In the genomic region with DNA sequence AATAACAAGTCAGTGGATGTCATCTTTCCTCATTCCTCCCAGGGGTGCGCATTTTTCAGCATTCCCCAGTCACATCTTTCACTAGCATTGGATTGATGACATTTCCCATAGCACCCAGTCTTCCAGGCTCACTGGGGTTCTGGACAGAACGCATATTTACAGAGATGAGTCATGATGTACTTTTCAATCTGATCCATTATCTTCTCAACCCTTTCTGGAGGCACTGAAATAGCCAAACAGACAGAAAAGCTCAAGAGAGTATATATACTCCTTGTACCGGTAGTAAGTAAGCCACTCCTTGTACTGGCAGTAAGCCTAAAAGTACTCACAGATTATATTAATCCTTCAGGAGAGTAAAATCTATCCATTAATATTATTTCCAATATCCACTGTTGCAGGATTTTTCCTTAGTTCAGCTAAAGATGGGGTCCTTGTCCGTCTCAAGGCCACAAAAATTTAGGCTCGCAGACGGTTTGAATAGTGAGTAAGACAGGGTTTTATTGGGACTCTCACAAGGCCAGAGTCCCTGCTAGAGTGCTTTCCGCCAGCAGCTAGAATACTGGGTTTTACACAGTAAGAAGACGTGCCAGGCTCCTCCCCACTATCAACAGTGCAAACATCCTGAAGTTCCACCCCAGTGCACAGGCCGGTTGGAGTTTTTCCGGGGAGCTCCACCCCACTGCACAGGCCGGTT, we compare ENCODE assay signal across 8 cellular contexts.
DNase-seq lines count a peak whose midpoint lies in the region; ATAC-seq and TF ChIP-seq lines count a peak whose summit lies in the region.

No MANE protein-coding gene starts in this region.

- H3K9me3 ChIP-seq in suprapubic skin, result no peaks in the 10 kb centered on the region

- H3K4me3 ChIP-seq in suprapubic skin, result no peak overlapping the region

- no peak overlapping the region for H3K27ac ChIP-seq in suprapubic skin

- peaks cover 5% of the 10 kb centered on the region for H3K4me1 ChIP-seq in suprapubic skin

- H3K27ac Mint-ChIP-seq in WTC11, result peak overlapping the region; percentile 25; the same call in 1 of the 2 replicates

- TF ChIP-seq CTCF in WTC11 (IDR thresholded peaks at IDR 0.05), result no peak
- no peak for TF ChIP-seq CTCF in suprapubic skin (IDR thresholded peaks at IDR 0.05)

- no peak overlapping the region for H3K4me3 Mint-ChIP-seq in WTC11

- DNase-seq in Right ventricle myocardium inferior (ENCODE audit: missing footprints), result no peak
- DNase-seq in cardiac septum (ENCODE audit: low spot score), result no peak
- no peak for DNase-seq in WTC11 (ENCODE audit: low spot score)
- peak; percentile 83 to 91 for DNase-seq in left colon
- DNase-seq in suprapubic skin (ENCODE audit: low spot score in 2 of 2), result no peak
- DNase-seq in HEK293T (ENCODE audit: extremely low spot score), result no peak
- no peak for DNase-seq in cortex of kidney (lab: John Stamatoyannopoulos, UW)
- no peak for DNase-seq in NCI-H1694 (lab: John Stamatoyannopoulos, UW)

- H3K27me3 ChIP-seq in suprapubic skin, result no peaks in the 10 kb centered on the region

- intact Hi-C loops in Right ventricle myocardium inferior (cut with DNase I) (no loop called here), cardiac septum (cut with DNase I) (no loop called here), left colon (cut with DNase I, micrococcal nuclease) (no loop called here)

- TF ChIP-seq EP300 in suprapubic skin (IDR thresholded peaks at IDR 0.05), result no peak

- no peaks in the 10 kb centered on the region; the same call in none of the 2 replicates for H3K4me1 Mint-ChIP-seq in WTC11

- TF ChIP-seq POLR2A in suprapubic skin (IDR thresholded peaks at IDR 0.05), result no peak

- CTCF ChIA-PET in WTC11 (lab: Charles Lee) (no interaction called here), HEK293T (lab: Yijun Ruan, JAX) (no interaction called here)

- H3K9me3 Mint-ChIP-seq in WTC11, result no peaks in the 10 kb centered on the region

- ATAC-seq in Right ventricle myocardium inferior (peak; percentile 69), WTC11 (no peak), left colon (peak; percentile 99)

- no peaks in the 10 kb centered on the region for H3K36me3 ChIP-seq in suprapubic skin

- 57% methylated on average over 11 of the region's 11 CpGs for WGBS in suprapubic skin

- H3K27me3 Mint-ChIP-seq in WTC11 (ENCODE audit: low read depth), result no peaks in the 10 kb centered on the region

- H3K36me3 Mint-ChIP-seq in WTC11, result no peaks in the 10 kb centered on the region

- POLR2A ChIA-PET in WTC11 (lab: Charles Lee) (no interaction called here), HEK293T (lab: Yijun Ruan, JAX) (interaction anchor here (0.8 kb wide), 1 partner anchor 61 kb away, joined by 3 read pairs; the partner anchor contains the start of genes MDH2 and STYXL1)

TF ChIP-seq in WTC11, 78 proteins besides CTCF, POLR2A, EP300 and RAD21:
- TF ChIP-seq, protein P1, sequence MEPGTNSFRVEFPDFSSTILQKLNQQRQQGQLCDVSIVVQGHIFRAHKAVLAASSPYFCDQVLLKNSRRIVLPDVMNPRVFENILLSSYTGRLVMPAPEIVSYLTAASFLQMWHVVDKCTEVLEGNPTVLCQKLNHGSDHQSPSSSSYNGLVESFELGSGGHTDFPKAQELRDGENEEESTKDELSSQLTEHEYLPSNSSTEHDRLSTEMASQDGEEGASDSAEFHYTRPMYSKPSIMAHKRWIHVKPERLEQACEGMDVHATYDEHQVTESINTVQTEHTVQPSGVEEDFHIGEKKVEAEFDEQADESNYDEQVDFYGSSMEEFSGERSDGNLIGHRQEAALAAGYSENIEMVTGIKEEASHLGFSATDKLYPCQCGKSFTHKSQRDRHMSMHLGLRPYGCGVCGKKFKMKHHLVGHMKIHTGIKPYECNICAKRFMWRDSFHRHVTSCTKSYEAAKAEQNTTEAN (CRISPR knock-in tag; IDR thresholded peaks at IDR 0.05), result no peak
- no peak for TF ChIP-seq RORB (CRISPR knock-in tag; IDR thresholded peaks at IDR 0.05)
- TF ChIP-seq NR2C2 (CRISPR knock-in tag; IDR thresholded peaks at IDR 0.05), result no peak
- TF ChIP-seq GABPB1 (CRISPR knock-in tag; IDR thresholded peaks at IDR 0.05), result peak; percentile 16; the same call in 1 of the 2 replicates

TF ChIP-seq in HEK293T, 16 proteins besides CTCF, POLR2A, EP300 and RAD21:
- TF ChIP-seq FOXM1 (IDR thresholded peaks at IDR 0.05; ENCODE audit: borderline replicate concordance) (no peak), LEF1 (IDR thresholded peaks at IDR 0.05; ENCODE audit: borderline replicate concordance) (no peak), ELF4 (IDR thresholded peaks at IDR 0.05) (no peak), ARNT (IDR thresholded peaks at IDR 0.05) (no peak)

Comparison
In these comparisons a context has a peak if more than half of its experiments do, and no peak if none do; other contexts are left out.
1. DNase-seq: peak in left colon (2 of 2); none in Right ventricle myocardium inferior (single experiment), cardiac septum (single experiment), WTC11 (single experiment), suprapubic skin (0 of 2), HEK293T (single experiment), cortex of kidney (single experiment) and NCI-H1694 (single experiment).